Comparison of ENCODE assay signal across 8 cellular contexts in the genomic region with DNA sequence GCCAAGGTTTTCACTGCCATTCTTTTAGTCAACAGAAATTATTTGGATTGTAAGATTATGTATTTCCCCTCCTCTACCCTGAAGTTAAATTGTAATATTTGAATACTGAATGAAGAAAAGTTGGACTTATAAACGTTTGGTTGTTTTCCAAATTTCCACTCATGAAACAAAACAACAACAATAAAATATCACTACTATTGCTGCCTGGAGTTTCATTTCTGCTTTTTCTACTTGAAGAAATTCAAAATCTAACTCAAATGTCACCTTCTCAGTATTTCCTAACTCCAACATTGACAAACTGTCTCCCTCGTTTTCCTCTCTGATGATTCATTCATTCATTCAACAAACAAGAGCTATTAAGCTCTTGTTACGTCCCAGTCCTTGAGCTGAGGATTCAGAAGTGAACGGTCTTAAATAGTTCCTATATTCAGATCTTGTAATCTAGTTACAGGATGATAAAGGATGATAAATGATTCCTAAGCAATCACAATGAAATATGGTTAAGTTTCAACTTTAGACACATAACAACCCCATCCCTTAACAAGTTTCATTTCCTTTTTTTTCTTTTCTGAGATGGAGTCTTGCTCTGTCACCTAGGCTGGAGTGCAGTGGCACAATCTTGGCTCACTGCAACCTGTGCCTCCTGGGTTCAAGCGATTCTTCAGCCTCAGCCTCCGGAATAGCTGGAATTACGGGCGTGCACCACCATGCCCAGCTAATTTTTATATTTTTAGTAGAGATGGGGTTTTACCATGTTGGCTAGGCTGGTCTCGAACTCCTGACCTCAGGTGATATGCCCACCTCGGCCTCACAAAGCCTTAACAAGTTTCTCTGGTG. TPM values are rescaled to one million over a fixed set of nuclear protein-coding genes. Genes with fewer than 3 reads are reported as not detected.
DNase-seq lines count a peak whose midpoint lies in the region; ATAC-seq, FAIRE-seq and TF ChIP-seq lines count a peak whose summit lies in the region.

No MANE protein-coding gene starts in this region.

- H3K23ac ChIP-seq in mesendoderm (ENCODE audit: low read length), result no peak overlapping the region

- H3K56ac ChIP-seq in mesendoderm (ENCODE audit: low read length), result no peak overlapping the region

- H3K9ac ChIP-seq in OCI-LY1 (ENCODE audit: low read length), result peak overlapping the region; percentile 74
- H3K9ac ChIP-seq in mesendoderm (ENCODE audit: low read length), result no peak overlapping the region

- TF ChIP-seq POLR2A in GM12892 (IDR thresholded peaks at IDR 0.05; ENCODE audit: low read depth, low read length), result no peak

- no peak overlapping the region for H4K5ac ChIP-seq in mesendoderm (ENCODE audit: low read length)

- DNase-seq in GM12892 (ENCODE audit: insufficient read length) (no peak), GM23338 (ENCODE audit: low spot score) (no peak), hepatocyte (ENCODE audit: low spot score) (no peak), mesendoderm (no peak), inferior parietal cortex (ENCODE audit: extremely low spot score) (no peak), NCI-H2081 treated with DMSO at 0.1 percent for 48 hours (lab: John Stamatoyannopoulos, UW) (no peak)

- H3K9me2 ChIP-seq in GM23338 (ENCODE audit: insufficient read depth) (no peaks in the 10 kb centered on the region), OCI-LY1 (ENCODE audit: low read depth, low read length) (no peaks in the 10 kb centered on the region), hepatocyte (replicated peaks; ENCODE audit: insufficient read depth) (no peaks in the 10 kb centered on the region)

- H3K4me3 Mint-ChIP-seq in GM23338, result no peak overlapping the region

- H3K9me3 Mint-ChIP-seq in GM23338, result no peaks in the 10 kb centered on the region

- no peaks in the 10 kb centered on the region for H3K36me3 ChIP-seq in GM23338 (ENCODE audit: insufficient read depth)
- peaks cover 21% of the 10 kb centered on the region for H3K36me3 ChIP-seq in OCI-LY1 (ENCODE audit: insufficient read depth, low read length)
- H3K36me3 ChIP-seq in hepatocyte (replicated peaks; ENCODE audit: insufficient read depth, low read depth), result no peaks in the 10 kb centered on the region
- H3K36me3 ChIP-seq in mesendoderm (ENCODE audit: control insufficient read depth, insufficient read depth, low read length), result no peaks in the 10 kb centered on the region

- ATAC-seq in GM23338 (no peak), GM18498 (IDR thresholded peaks at IDR 0.05; ENCODE audit: unreplicated experiment) (no peak)

- 85% methylated on average over 10 of the region's 10 CpGs for WGBS in hepatocyte (ENCODE audit: low lambda C conversion rate, missing lambda C conversion rate)
- no CpG with 5 or more reads among the region's 10 CpGs for WGBS in mesendoderm (ENCODE audit: extremely low coverage, insufficient coverage, low lambda C conversion rate)

- H4K20me1 ChIP-seq in GM23338 (replicated peaks; ENCODE audit: insufficient read depth) (no peaks in the 10 kb centered on the region), OCI-LY1 (ENCODE audit: insufficient read depth, low read length) (no peaks in the 10 kb centered on the region), hepatocyte (ENCODE audit: insufficient read depth, poor library complexity, severe bottlenecking) (no peaks in the 10 kb centered on the region)

- peaks cover 18% of the 10 kb centered on the region for H3K4me1 Mint-ChIP-seq in GM23338

- H3K4me2 ChIP-seq in GM23338 (peak overlapping the region; percentile 78; the same call in 1 of the 2 replicates), OCI-LY1 (ENCODE audit: low read length) (peak overlapping the region; percentile 95), hepatocyte (peak overlapping the region; percentile 88), mesendoderm (ENCODE audit: low read length) (no peak overlapping the region)

- H3K79me2 ChIP-seq in GM23338 (replicated peaks; ENCODE audit: insufficient read depth) (no peaks in the 10 kb centered on the region), OCI-LY1 (ENCODE audit: insufficient read depth, low read length) (peaks cover 44% of the 10 kb centered on the region), hepatocyte (peaks cover 16% of the 10 kb centered on the region), mesendoderm (ENCODE audit: control insufficient read depth, insufficient read depth, low read length) (no peaks in the 10 kb centered on the region)

- H3F3A ChIP-seq in GM23338 (replicated peaks; ENCODE audit: low read depth) (no peaks in the 10 kb centered on the region), OCI-LY1 (ENCODE audit: insufficient read depth, low read length) (no peaks in the 10 kb centered on the region)

- H3K27me3 Mint-ChIP-seq in GM23338 (ENCODE audit: insufficient read depth, low read depth, poor library complexity), result peaks cover 13% of the 10 kb centered on the region

- H3K27ac ChIP-seq in GM23338 (ENCODE audit: low read depth) (no peak overlapping the region), OCI-LY1 (ENCODE audit: low read depth, low read length, poor library complexity, severe bottlenecking) (peak overlapping the region; percentile 89), hepatocyte (peak overlapping the region; percentile 93), mesendoderm (ENCODE audit: low read depth, low read length) (no peak overlapping the region)

- H3K27me3 ChIP-seq in GM23338 (ENCODE audit: insufficient read depth) (peaks cover 39% of the 10 kb centered on the region), OCI-LY1 (ENCODE audit: insufficient read depth, low read length) (no peaks in the 10 kb centered on the region), hepatocyte (no peaks in the 10 kb centered on the region), mesendoderm (ENCODE audit: insufficient read depth, low read length, poor library complexity) (no peaks in the 10 kb centered on the region)

- peak; percentile 17 for FAIRE-seq in GM12892 (lab: Jason Lieb, UNC)

- H2BK5ac ChIP-seq in mesendoderm (ENCODE audit: low read length), result no peak overlapping the region

- H2AFZ ChIP-seq in GM23338, result no peak overlapping the region
- H2AFZ ChIP-seq in OCI-LY1 (ENCODE audit: low read length), result no peak overlapping the region
- no peak overlapping the region for H2AFZ ChIP-seq in hepatocyte

- peaks cover 4% of the 10 kb centered on the region; the same call in 1 of the 2 replicates for H3K4me1 ChIP-seq in GM23338 (ENCODE audit: insufficient read depth)
- H3K4me1 ChIP-seq in OCI-LY1 (ENCODE audit: insufficient read depth, low read length, severe bottlenecking), result peaks cover 47% of the 10 kb centered on the region
- peaks cover 9% of the 10 kb centered on the region for H3K4me1 ChIP-seq in hepatocyte (ENCODE audit: insufficient read depth)
- no peaks in the 10 kb centered on the region for H3K4me1 ChIP-seq in mesendoderm (ENCODE audit: control insufficient read depth, low read depth, low read length)

- no peaks in the 10 kb centered on the region for H3K9me3 ChIP-seq in OCI-LY1 (ENCODE audit: low read length)
- H3K9me3 ChIP-seq in hepatocyte (ENCODE audit: low read depth), result no peaks in the 10 kb centered on the region

- H3K4ac ChIP-seq in mesendoderm (ENCODE audit: low read depth, low read length), result no peak overlapping the region

- H2AK5ac ChIP-seq in mesendoderm (ENCODE audit: low read length), result no peak overlapping the region

- no peaks in the 10 kb centered on the region for H3K79me1 ChIP-seq in mesendoderm (ENCODE audit: low read length)

- no peak for TF ChIP-seq CTCF in GM23338 (conservative IDR thresholded peaks at IDR 0.05; ENCODE audit: low read depth in 2 of 2)
- TF ChIP-seq CTCF in OCI-LY1 (IDR thresholded peaks at IDR 0.05; ENCODE audit: low read length), result no peak
- no peak for TF ChIP-seq CTCF in hepatocyte (IDR thresholded peaks at IDR 0.05; ENCODE audit: poor library complexity)

- H4K8ac ChIP-seq in mesendoderm (ENCODE audit: low read depth, low read length), result no peak overlapping the region

- H3K18ac ChIP-seq in mesendoderm (ENCODE audit: low read length), result no peak overlapping the region

- H3K4me3 ChIP-seq in GM23338 (peak overlapping the region; percentile 59; the same call in 1 of the 2 replicates), OCI-LY1 (ENCODE audit: low read depth, low read length, poor library complexity, severe bottlenecking) (peak overlapping the region; percentile 67), hepatocyte (no peak overlapping the region), mesendoderm (ENCODE audit: low read length) (no peak overlapping the region)

- H3K27ac Mint-ChIP-seq in GM23338, result no peak overlapping the region

- no peak overlapping the region for H2BK15ac ChIP-seq in mesendoderm (replicated peaks; ENCODE audit: low read depth)

- no peaks in the 10 kb centered on the region; the same call in 2 of the 3 replicates for H3K36me3 Mint-ChIP-seq in GM23338 (ENCODE audit: low read depth)

- no peak overlapping the region for H2BK120ac ChIP-seq in mesendoderm (ENCODE audit: low read depth, low read length)

TF ChIP-seq in GM23338, 12 proteins besides CTCF, POLR2A, EP300 and RAD21:
- no peak for TF ChIP-seq ZNF114 (CRISPR knock-in tag; IDR thresholded peaks at IDR 0.05)

RNA-seq across cellular contexts. Expression of a gene that starts 1.7 kb away (rescaled TPM):
- 16.5 TPM for polyA plus RNA-seq in GM12892 (2012; ENCODE audit: missing spikeins)
- 3.2 and 13.0 TPM in 2 replicates for total RNA-seq in GM23338 (2014; rRNA removed; shearing (Covaris generic))
- polyA plus RNA-seq in GM23338 (2016; fragmentation: Nextera tagmentation; extraction: Ambion mirVana), result 4.4 TPM in 2 replicates
- total RNA-seq in hepatocyte, result 15.7 and 20.5 TPM in 2 replicates
- 13.8 and 14.5 TPM in 2 replicates for polyA plus RNA-seq in hepatocyte
- 5.8 TPM for polyA plus RNA-seq in mesendoderm (2013, experiment 1 of 2)
- polyA plus RNA-seq in mesendoderm (2013, experiment 2 of 2), result 6.5 TPM

RNA-seq across cellular contexts. Expression of a gene that starts 24.8 kb away (rescaled TPM):
- polyA plus RNA-seq in GM12892 (2012; ENCODE audit: missing spikeins), result 43.2 TPM
- total RNA-seq in GM23338 (2014; rRNA removed; shearing (Covaris generic)), result 36.5 and 60.0 TPM in 2 replicates
- polyA plus RNA-seq in GM23338 (2016; fragmentation: Nextera tagmentation; extraction: Ambion mirVana) (66.4 and 73.9 TPM in 2 replicates), hepatocyte (84.2 and 86.4 TPM in 2 replicates)
- total RNA-seq in hepatocyte, result 118 and 137 TPM in 2 replicates
- 44.7 TPM for polyA plus RNA-seq in mesendoderm (2013, experiment 1 of 2)
- polyA plus RNA-seq in mesendoderm (2013, experiment 2 of 2), result 43.8 TPM

RNA-seq across cellular contexts. Expression of a gene that starts 55.3 kb away (rescaled TPM):
- 2.3 TPM for polyA plus RNA-seq in GM12892 (2012; ENCODE audit: missing spikeins)
- 0.62 and 0.80 TPM in 2 replicates for total RNA-seq in GM23338 (2014; rRNA removed; shearing (Covaris generic))
- polyA plus RNA-seq in GM23338 (2016; fragmentation: Nextera tagmentation; extraction: Ambion mirVana), result 0.59 and 0.66 TPM in 2 replicates
- total RNA-seq in hepatocyte, result not detected in 2 replicates
- not detected in 2 replicates for polyA plus RNA-seq in hepatocyte
- polyA plus RNA-seq in mesendoderm (2013, experiment 1 of 2), result 0.13 TPM
- 0.10 TPM for polyA plus RNA-seq in mesendoderm (2013, experiment 2 of 2)

Comparison
In these comparisons a context has a peak if more than half of its experiments do, and no peak if none do; other contexts are left out.
1. H3K27ac ChIP-seq: peak in OCI-LY1 (single experiment) and hepatocyte (single experiment); none in GM23338 (single experiment) and mesendoderm (single experiment).
2. H3K4me3 ChIP-seq: peak in GM23338 (single experiment) and OCI-LY1 (single experiment); none in hepatocyte (single experiment) and mesendoderm (single experiment).